ENCODE assay signal across 8 cellular contexts in the genomic region with DNA sequence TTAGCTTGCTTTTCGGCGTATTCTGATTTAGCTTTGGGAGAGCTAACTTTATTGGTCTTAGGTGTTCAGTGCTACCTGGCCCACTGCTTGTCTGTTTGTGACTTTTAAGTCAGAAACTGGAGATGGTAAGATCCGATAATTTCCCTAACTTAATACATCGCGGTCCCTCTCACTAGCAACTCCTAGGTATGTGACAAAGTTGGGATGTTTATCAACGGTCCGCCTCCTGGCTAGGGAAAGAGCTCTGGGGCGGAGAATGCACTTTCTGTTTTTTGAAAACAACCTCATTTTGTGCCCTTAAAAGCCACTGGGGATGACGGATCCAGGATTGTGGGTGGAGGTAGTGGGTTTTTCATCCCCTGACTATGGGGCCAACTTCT. TPM values are rescaled to one million over a fixed set of nuclear protein-coding genes. Genes with fewer than 3 reads are reported as not detected.
DNase-seq lines count a peak whose midpoint lies in the region; ATAC-seq and TF ChIP-seq lines count a peak whose summit lies in the region.

No MANE protein-coding gene starts in this region.

- H3K4me1 ChIP-seq in left lung (peaks cover 19 to 75% of the 10 kb centered on the region in 2 donors), thyroid gland (peaks cover 36 to 50% of the 10 kb centered on the region in 2 donors)

- no peaks in the 10 kb centered on the region for H3K9me3 Mint-ChIP-seq in activated naive CD4-positive, alpha-beta T cell treated with anti-CD3 and anti-CD28 coated beads for 36 hours
- no peaks in the 10 kb centered on the region for H3K9me3 Mint-ChIP-seq in activated naive CD8-positive, alpha-beta T cell treated with anti-CD3 and anti-CD28 coated beads, Interleukin-2, amount 10 ng/mL, durations not matched to agents 7 days and 5 days

- POLR2A ChIA-PET in activated naive CD8-positive, alpha-beta T cell treated with anti-CD3 and anti-CD28 coated beads, Interleukin-2, amount 10 ng/mL, durations not matched to agents 7 days and 5 days (lab: Charles Lee), result interaction anchor here (0.5 to 16.0 kb wide), 7 partner anchors 8 to 1172 kb away, joined by 3 to 373 read pairs (median 77); a partner anchor contains a TSS

- no peak for DNase-seq in activated naive CD4-positive, alpha-beta T cell treated with anti-CD3 and anti-CD28 coated beads for 36 hours
- no peak for DNase-seq in activated naive CD4-positive, alpha-beta T cell treated with anti-CD3 and anti-CD28 coated beads, Interleukin-2, amount 50 U/mL, for 16 hours
- no peak for DNase-seq in activated naive CD8-positive, alpha-beta T cell treated with anti-CD3 and anti-CD28 coated beads, Interleukin-2, amount 10 ng/mL, durations not matched to agents 7 days and 5 days
- DNase-seq in left lung (no peak), thyroid gland (peak in 1 of 2 donors; percentile 15), H4 (ENCODE audit: low spot score) (no peak), putamen (ENCODE audit: low spot score) (no peak)

- H3K9me3 ChIP-seq in left lung (no peaks in the 10 kb centered on the region), thyroid gland (no peaks in the 10 kb centered on the region)

- no peak for TF ChIP-seq CTCF in left lung (IDR thresholded peaks at IDR 0.05)
- no peak for TF ChIP-seq CTCF in thyroid gland (IDR thresholded peaks at IDR 0.05)

- peaks cover 0 to 24% of the 10 kb centered on the region in 2 donors for H3K36me3 ChIP-seq in left lung
- H3K36me3 ChIP-seq in thyroid gland, result peaks cover 6 to 10% of the 10 kb centered on the region in 2 donors

- peak overlapping the region; percentile 99 to 100 for H3K27ac ChIP-seq in left lung
- H3K27ac ChIP-seq in thyroid gland, result peak overlapping the region; percentile 100

- peaks cover 50% of the 10 kb centered on the region for H3K4me1 Mint-ChIP-seq in activated naive CD4-positive, alpha-beta T cell treated with anti-CD3 and anti-CD28 coated beads for 36 hours (ENCODE audit: low read depth)
- peaks cover 34% of the 10 kb centered on the region for H3K4me1 Mint-ChIP-seq in activated naive CD8-positive, alpha-beta T cell treated with anti-CD3 and anti-CD28 coated beads, Interleukin-2, amount 10 ng/mL, durations not matched to agents 7 days and 5 days

- H3K4me3 ChIP-seq in left lung (peak overlapping the region; percentile 82 to 90), thyroid gland (replicated peaks in 1 of 3) (peak overlapping the region; percentile 66 to 98 (median 96))

- WGBS in thyroid gland, 2 donors, result 0 to 1% methylated on average over 7 to 9 of the region's 9 CpGs

- intact Hi-C loops in activated naive CD4-positive, alpha-beta T cell treated with anti-CD3 and anti-CD28 coated beads for 36 hours (cut with micrococcal nuclease), result loop anchor here (5.0 kb wide), 1 partner anchor 236 kb away; no protein-coding TSS in a partner anchor
- intact Hi-C loops in left lung (cut with DNase I) (no loop called here), thyroid gland (cut with DNase I) (no loop called here)

- no peak for TF ChIP-seq POLR2A in thyroid gland (IDR thresholded peaks at IDR 0.05)

- peak overlapping the region; percentile 98 for H3K27ac Mint-ChIP-seq in activated naive CD4-positive, alpha-beta T cell treated with anti-CD3 and anti-CD28 coated beads for 36 hours
- H3K27ac Mint-ChIP-seq in activated naive CD8-positive, alpha-beta T cell treated with anti-CD3 and anti-CD28 coated beads, Interleukin-2, amount 10 ng/mL, durations not matched to agents 7 days and 5 days, result peak overlapping the region; percentile 98

- H3K36me3 Mint-ChIP-seq in activated naive CD4-positive, alpha-beta T cell treated with anti-CD3 and anti-CD28 coated beads for 36 hours (ENCODE audit: low read depth), result peaks cover 48% of the 10 kb centered on the region
- peaks cover 54% of the 10 kb centered on the region for H3K36me3 Mint-ChIP-seq in activated naive CD8-positive, alpha-beta T cell treated with anti-CD3 and anti-CD28 coated beads, Interleukin-2, amount 10 ng/mL, durations not matched to agents 7 days and 5 days

- ATAC-seq in activated naive CD8-positive, alpha-beta T cell treated with anti-CD3 and anti-CD28 coated beads, Interleukin-2, amount 10 ng/mL, durations not matched to agents 7 days and 5 days (ENCODE audit: low read depth), result no peak
- ATAC-seq in left lung, result no peak
- ATAC-seq in GM19035 (IDR thresholded peaks at IDR 0.05; ENCODE audit: unreplicated experiment), result no peak

- no peaks in the 10 kb centered on the region for H3K27me3 ChIP-seq in left lung
- no peaks in the 10 kb centered on the region for H3K27me3 ChIP-seq in thyroid gland

- CTCF ChIA-PET in activated naive CD4-positive, alpha-beta T cell treated with anti-CD3 and anti-CD28 coated beads for 36 hours (lab: Charles Lee), result interaction anchor here (0.8 to 1.5 kb wide), 2 partner anchors 19 to 20 kb away, joined by 3 to 7 read pairs; no protein-coding TSS in a partner anchor

- peak overlapping the region; percentile 98 for H3K4me3 Mint-ChIP-seq in activated naive CD4-positive, alpha-beta T cell treated with anti-CD3 and anti-CD28 coated beads for 36 hours
- peak overlapping the region; percentile 96 for H3K4me3 Mint-ChIP-seq in activated naive CD8-positive, alpha-beta T cell treated with anti-CD3 and anti-CD28 coated beads, Interleukin-2, amount 10 ng/mL, durations not matched to agents 7 days and 5 days

- H3K27me3 Mint-ChIP-seq in activated naive CD4-positive, alpha-beta T cell treated with anti-CD3 and anti-CD28 coated beads for 36 hours (ENCODE audit: low read depth), result no peaks in the 10 kb centered on the region
- H3K27me3 Mint-ChIP-seq in activated naive CD8-positive, alpha-beta T cell treated with anti-CD3 and anti-CD28 coated beads, Interleukin-2, amount 10 ng/mL, durations not matched to agents 7 days and 5 days, result no peaks in the 10 kb centered on the region

RNA-seq across cellular contexts. Expression of a gene that starts 1.2 kb away (rescaled TPM):
- total RNA-seq in activated naive CD4-positive, alpha-beta T cell treated with anti-CD3 and anti-CD28 coated beads for 36 hours, result 10 to 100 TPM; 35.9 to 39.1 TPM
- total RNA-seq in activated naive CD8-positive, alpha-beta T cell treated with anti-CD3 and anti-CD28 coated beads, Interleukin-2, amount 10 ng/mL, durations not matched to agents 7 days and 5 days, result 100 to 1,000 TPM; 135 to 136 TPM
- 10 to 100 TPM; 36.8 to 43.1 TPM for total RNA-seq in left lung
- total RNA-seq in thyroid gland, result 10 to 100 TPM; 52.3 to 77.3 (median 62.7) TPM
- total RNA-seq in H4 (2014; rRNA removed; shearing (Covaris generic)), result 22.8 and 27.3 TPM in 2 replicates

RNA-seq across cellular contexts. Expression of a gene that starts 22.4 kb away (rescaled TPM):
- 10 to 100 TPM; 17.1 to 18.5 TPM for total RNA-seq in activated naive CD4-positive, alpha-beta T cell treated with anti-CD3 and anti-CD28 coated beads for 36 hours
- total RNA-seq in activated naive CD8-positive, alpha-beta T cell treated with anti-CD3 and anti-CD28 coated beads, Interleukin-2, amount 10 ng/mL, durations not matched to agents 7 days and 5 days, result 1 to 10 TPM; 7.7 to 8.0 TPM
- total RNA-seq in left lung (under 1 TPM; 0.24 to 0.70 TPM), thyroid gland (not detected)
- 0.88 and 3.9 TPM in 2 replicates for total RNA-seq in H4 (2014; rRNA removed; shearing (Covaris generic))
